Comparison of ENCODE assay signal across 17 cellular contexts in genomic region chr4:4402966-4403365, GRCh38. TPM values are rescaled to one million over a fixed set of nuclear protein-coding genes. Genes with fewer than 3 reads are reported as not detected.
A peak's percentile ranks its signal among the peaks of the same experiment; 100 is the strongest.
DNase-seq lines count a peak whose midpoint lies in the region; ATAC-seq and TF ChIP-seq lines count a peak whose summit lies in the region.
"Had no signal": no experiment of that assay in that cellular context is flagged by ENCODE, and none has a peak within 500 bp of the region (broad histone marks: within the 10 kb centered on the region; RNA-seq: fewer than 3 reads in every experiment).

No MANE protein-coding gene starts in this region.

- H3K9ac ChIP-seq in PC-3 (ENCODE audit: low read length) (no peak overlapping the region), colonic mucosa (ENCODE audit: low read depth in 2 of 2, low read length in 2 of 2) (no peak overlapping the region)

- H3K9me3 ChIP-seq in PC-3 (ENCODE audit: low read length) (no peaks in the 10 kb centered on the region), colonic mucosa (no peaks in the 10 kb centered on the region)

- TF ChIP-seq CTCF in AG10803 (conservative IDR thresholded peaks at IDR 0.05; ENCODE audit: low read length) (no peak), HFF-Myc (IDR thresholded peaks at IDR 0.05; ENCODE audit: low read depth, low read length, missing control alignments) (no peak), PC-3 (conservative IDR thresholded peaks at IDR 0.05; ENCODE audit: low read depth, low read length) (no peak), fibroblast of mammary gland (conservative IDR thresholded peaks at IDR 0.05; ENCODE audit: control insufficient read depth, insufficient read depth, low read depth, low read length) (no peak), colonic mucosa (IDR thresholded peaks at IDR 0.05) (no peak)

- POLR2A ChIA-PET in PC-3 (lab: Charles Lee; ENCODE audit: unreplicated experiment), result no interaction called here

- CTCF ChIA-PET in PC-3 (lab: Charles Lee), result no interaction called here

- H3K36me3 ChIP-seq in PC-3 (ENCODE audit: low read depth, low read length), result no peaks in the 10 kb centered on the region
- H3K36me3 ChIP-seq in colonic mucosa, result no peaks in the 10 kb centered on the region

- no TSS peak for BruUV-seq in PC-3 (replicated peaks; lab: Mats Ljungman, UMichigan)

- H3K79me2 ChIP-seq in PC-3 (ENCODE audit: low read length), result no peaks in the 10 kb centered on the region

- H2AFZ ChIP-seq in PC-3 (ENCODE audit: low read length), result no peak overlapping the region

- no peak overlapping the region for H3K27ac ChIP-seq in PC-3 (ENCODE audit: low read length)
- no peak overlapping the region for H3K27ac ChIP-seq in colonic mucosa
- H3K27ac ChIP-seq: C4-2B had no signal

- intact Hi-C loops in PC-3 (cut with micrococcal nuclease), result no loop called here
- intact Hi-C loops in colonic mucosa (cut with DNase I), result no loop called here

- H3F3A ChIP-seq in PC-3 (ENCODE audit: low read length, unreplicated experiment), result no peaks in the 10 kb centered on the region

- no peak overlapping the region for H3K4me2 ChIP-seq in PC-3 (ENCODE audit: low read length)

- ATAC-seq in PC-3, result peak; percentile 50
- ATAC-seq in GM18867 (IDR thresholded peaks at IDR 0.05; ENCODE audit: unreplicated experiment), result no peak
- ATAC-seq: HCT116 had no signal

- H3K4me3 ChIP-seq in AG10803 (ENCODE audit: low read length) (no peak overlapping the region), HFF-Myc (replicated peaks; ENCODE audit: low read depth, low read length) (no peak overlapping the region), PC-3 (ENCODE audit: low read length) (no peak overlapping the region), fibroblast of mammary gland (ENCODE audit: control insufficient read depth, low read depth, low read length) (no peak overlapping the region), colonic mucosa (no peak overlapping the region)

- no peaks in the 10 kb centered on the region for H3K4me1 ChIP-seq in PC-3 (ENCODE audit: insufficient read depth, low read length)
- no peaks in the 10 kb centered on the region for H3K4me1 ChIP-seq in colonic mucosa

- H3K27me3 ChIP-seq in PC-3 (ENCODE audit: low read length) (peaks cover 19% of the 10 kb centered on the region), colonic mucosa (no peaks in the 10 kb centered on the region)

- DNase-seq in AG10803 (ENCODE audit: low read depth), result peak; percentile 26
- peak; percentile 31 for DNase-seq in HFF-Myc (ENCODE audit: extremely low read depth, low read depth)
- peak; percentile 44 for DNase-seq in PC-3
- peak; percentile 42 for DNase-seq in fibroblast of mammary gland (ENCODE audit: low read depth)
- DNase-seq in activated CD8-positive, alpha-beta memory T cell treated with anti-CD3 and anti-CD28 coated beads, Interleukin-2, amount 50 U/mL, for 48 hours, result no peak
- no peak for DNase-seq in putamen (ENCODE audit: low spot score)
- DNase-seq in colonic mucosa, result no peak
- DNase-seq: NCI-H1105, NCI-H1694 treated with DMSO at 0.1 percent for 48 hours, NCI-H2107, NCI-H446, NCI-H748 treated with DMSO at 0.1 percent for 48 hours, OCI-M1, SW 1271 had no signal

- no peaks in the 10 kb centered on the region for H4K20me1 ChIP-seq in PC-3 (ENCODE audit: low read length)

- H3K9me2 ChIP-seq in PC-3 (replicated peaks; ENCODE audit: low read length), result no peaks in the 10 kb centered on the region

RNA-seq across cellular contexts. Expression of gene NSG1, which starts 16.1 kb away (rescaled TPM):
- total RNA-seq in PC-3 (2014; rRNA removed) (not detected in 2 replicates), colonic mucosa (1 to 10 TPM; 2.4 to 5.9 TPM)

Comparison
In these comparisons a context has a peak if more than half of its experiments do, and no peak if none do; other contexts are left out.
1. DNase-seq: peak in AG10803 (single experiment), HFF-Myc (single experiment), PC-3 (single experiment) and fibroblast of mammary gland (single experiment); none in activated CD8-positive, alpha-beta memory T cell treated with anti-CD3 and anti-CD28 coated beads, Interleukin-2, amount 50 U/mL, for 48 hours (single experiment), putamen (single experiment) and colonic mucosa (single experiment).